Comparison of ENCODE assay signal across 8 cellular contexts in genomic region chrX:71622347-71623104, GRCh38. TPM values are rescaled to one million over a fixed set of nuclear protein-coding genes. Genes with fewer than 3 reads are reported as not detected.
DNase-seq lines count a peak whose midpoint lies in the region; ATAC-seq and TF ChIP-seq lines count a peak whose summit lies in the region.

No MANE protein-coding gene starts in this region.

- H3K27me3 Mint-ChIP-seq in activated naive CD8-positive, alpha-beta T cell, result no peaks in the 10 kb centered on the region

- H3K4me3 Mint-ChIP-seq in activated naive CD8-positive, alpha-beta T cell, result peak overlapping the region; percentile 70

- H3K27me3 ChIP-seq in SJCRH30 (no peaks in the 10 kb centered on the region), cardiac muscle cell (no peaks in the 10 kb centered on the region)

- H3K36me3 ChIP-seq in SJCRH30 (no peaks in the 10 kb centered on the region), cardiac muscle cell (no peaks in the 10 kb centered on the region)

- ATAC-seq in GM19025 (IDR thresholded peaks at IDR 0.05; ENCODE audit: low read depth, unreplicated experiment) (peak; percentile 47), HG03280 (IDR thresholded peaks at IDR 0.05; ENCODE audit: unreplicated experiment) (peak; percentile 50)

- H3K4me3 ChIP-seq in SJCRH30 (no peak overlapping the region), cardiac muscle cell (no peak overlapping the region)

- no peaks in the 10 kb centered on the region for H3K4me1 ChIP-seq in SJCRH30
- H3K4me1 ChIP-seq in cardiac muscle cell (ENCODE audit: low read depth), result no peaks in the 10 kb centered on the region

- no peaks in the 10 kb centered on the region for H3K36me3 Mint-ChIP-seq in activated naive CD8-positive, alpha-beta T cell

- peak overlapping the region; percentile 97 for H3K27ac Mint-ChIP-seq in activated naive CD8-positive, alpha-beta T cell

- no peaks in the 10 kb centered on the region for H3K9me3 Mint-ChIP-seq in activated naive CD8-positive, alpha-beta T cell (ENCODE audit: low read depth)

- peak; percentile 86 for DNase-seq in AG08395 (ENCODE audit: low spot score)
- peak; percentile 27 to 44 for DNase-seq in SJCRH30
- peak; percentile 64 to 83 for DNase-seq in cardiac muscle cell (ENCODE audit: low read depth in 1 of 2, low spot score in 1 of 2)
- DNase-seq in pulmonary artery endothelial cell (ENCODE audit: low read depth, low spot score), result peak; percentile 20
- DNase-seq in amniotic stem cell (lab: John Stamatoyannopoulos, UW), result no peak

- H3K4me1 Mint-ChIP-seq in activated naive CD8-positive, alpha-beta T cell (ENCODE audit: low read depth), result peaks cover 48% of the 10 kb centered on the region

- H3K27ac ChIP-seq in SJCRH30, result no peak overlapping the region
- H3K27ac ChIP-seq in cardiac muscle cell, result peak overlapping the region; percentile 88

- H3K9me3 ChIP-seq in SJCRH30 (replicated peaks), result no peaks in the 10 kb centered on the region
- H3K9me3 ChIP-seq in cardiac muscle cell (ENCODE audit: low read depth), result no peaks in the 10 kb centered on the region

- TF ChIP-seq CTCF in cardiac muscle cell (IDR thresholded peaks at IDR 0.05; ENCODE audit: low read depth, low read length), result peak; percentile 40

RNA-seq across cellular contexts. Expression of gene CXCR3, which starts 4.2 kb away (rescaled TPM):
- total RNA-seq in SJCRH30 (2014; rRNA removed; shearing (Covaris generic)), result not detected in 2 replicates
- total RNA-seq in cardiac muscle cell, result not detected in 2 replicates
- not detected in 2 replicates for polyA plus RNA-seq in cardiac muscle cell
- total RNA-seq in pulmonary artery endothelial cell, result not detected in 2 replicates

RNA-seq across cellular contexts. Expression of gene GCNA, which starts 44.3 kb away (rescaled TPM):
- 0.26 and 0.48 TPM in 2 replicates for total RNA-seq in SJCRH30 (2014; rRNA removed; shearing (Covaris generic))
- total RNA-seq in cardiac muscle cell (1.6 and 5.2 TPM in 2 replicates), pulmonary artery endothelial cell (0.59 and 2.3 TPM in 2 replicates)
- polyA plus RNA-seq in cardiac muscle cell, result 0.38 and 1.4 TPM in 2 replicates
